Comparison of ENCODE assay signal across 9 cellular contexts in the genomic region with DNA sequence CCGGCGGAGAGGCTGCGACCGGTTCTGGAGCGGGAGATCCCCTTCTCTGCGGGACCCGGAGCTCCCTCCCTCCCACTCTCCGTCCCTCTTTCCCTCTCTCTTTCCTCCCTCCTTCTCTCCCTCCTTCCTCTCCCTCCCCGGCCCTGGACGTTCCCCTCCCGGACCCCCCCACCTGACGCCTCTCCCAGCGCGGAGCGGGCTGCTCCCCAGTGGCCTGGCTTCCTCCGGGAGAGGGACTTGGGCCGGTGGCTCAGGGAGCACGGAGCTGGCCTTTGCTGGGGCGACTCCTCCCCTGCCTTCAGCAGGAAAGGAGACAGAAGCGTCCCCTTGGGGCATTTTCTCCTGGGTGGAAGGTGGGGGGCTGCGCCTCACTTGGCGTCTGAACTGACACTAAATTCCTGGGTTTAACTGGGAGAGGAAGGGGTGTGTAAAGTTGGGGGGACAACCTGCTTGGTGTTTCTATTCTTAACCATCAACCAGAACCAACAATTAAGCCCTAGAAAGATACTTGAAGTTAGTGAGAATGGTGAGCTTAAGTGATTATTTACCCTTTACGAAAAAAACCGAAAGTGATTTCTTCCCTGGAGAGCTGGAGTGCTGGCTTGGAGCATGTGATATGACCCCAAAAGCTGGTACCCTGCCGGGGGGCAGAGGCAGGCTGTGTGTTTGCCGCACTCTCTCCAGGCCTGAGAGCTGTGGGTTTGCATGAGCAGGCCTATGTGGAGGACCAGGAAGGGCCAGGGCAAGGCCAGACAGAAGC. TPM values are rescaled to one million over a fixed set of nuclear protein-coding genes. Genes with fewer than 3 reads are reported as not detected.
A peak's percentile ranks its signal among the peaks of the same experiment; 100 is the strongest.
DNase-seq lines count a peak whose midpoint lies in the region; ATAC-seq, FAIRE-seq and TF ChIP-seq lines count a peak whose summit lies in the region.
"Had no signal": no experiment of that assay in that cellular context is flagged by ENCODE, and none has a peak within 500 bp of the region (broad histone marks: within the 10 kb centered on the region; RNA-seq: fewer than 3 reads in every experiment).

No MANE protein-coding gene starts in this region.

- no peak overlapping the region for H3K9ac ChIP-seq in keratinocyte (ENCODE audit: control insufficient read depth, extremely low read depth, insufficient read depth, low read length)

- no peak overlapping the region for H3K27ac Mint-ChIP-seq in activated T-cell treated with anti-CD3 and anti-CD28 coated beads, Interleukin-2, amount 50 U/mL, for 24 hours
- H3K27ac Mint-ChIP-seq in activated T-helper 17 cell treated with anti-CD3 and anti-CD28 coated beads, Interleukin-2, amount 50 U/mL, for 72 hours, result no peak overlapping the region

- H4K20me1 ChIP-seq in keratinocyte (ENCODE audit: control insufficient read depth, extremely low read depth, insufficient read depth, low read length), result no peaks in the 10 kb centered on the region

- H2AFZ ChIP-seq in keratinocyte (ENCODE audit: control insufficient read depth, low read length), result no peak overlapping the region

- DNase-seq in activated T-cell treated with anti-CD3 and anti-CD28 coated beads, Interleukin-2, amount 50 U/mL, for 24 hours, result no peak
- no peak for DNase-seq in activated T-cell treated with anti-CD3 and anti-CD28 coated beads for 4 hours
- no peak for DNase-seq in keratinocyte (ENCODE audit: low read depth, low spot score)
- no peak for DNase-seq in NCI-H524 (lab: John Stamatoyannopoulos, UW)
- DNase-seq in SHP77 treated with DMSO at 0.1 percent for 48 hours (lab: John Stamatoyannopoulos, UW), result no peak
- DNase-seq in A172 (ENCODE audit: low spot score), result no peak

- H3K4me1 ChIP-seq in keratinocyte (ENCODE audit: control insufficient read depth, extremely low read depth, insufficient read depth, low read length) (peaks cover 5% of the 10 kb centered on the region), thymus (ENCODE audit: control insufficient read depth, insufficient read depth, low read length) (no peaks in the 10 kb centered on the region)

- no peaks in the 10 kb centered on the region for H3K9me1 ChIP-seq in keratinocyte (ENCODE audit: control insufficient read depth, extremely low read depth, insufficient read depth, low read length)

- no peaks in the 10 kb centered on the region for H3K36me3 Mint-ChIP-seq in activated T-cell treated with anti-CD3 and anti-CD28 coated beads, Interleukin-2, amount 50 U/mL, for 24 hours (ENCODE audit: low read depth)
- no peaks in the 10 kb centered on the region for H3K36me3 Mint-ChIP-seq in activated T-helper 17 cell treated with anti-CD3 and anti-CD28 coated beads, Interleukin-2, amount 50 U/mL, for 72 hours (ENCODE audit: low read depth)

- peaks cover 6% of the 10 kb centered on the region for H3K4me1 Mint-ChIP-seq in activated T-cell treated with anti-CD3 and anti-CD28 coated beads, Interleukin-2, amount 50 U/mL, for 24 hours (ENCODE audit: low read depth)
- H3K4me1 Mint-ChIP-seq in activated T-helper 17 cell treated with anti-CD3 and anti-CD28 coated beads, Interleukin-2, amount 50 U/mL, for 72 hours, result no peaks in the 10 kb centered on the region

- peak overlapping the region; percentile 65 for H3K4me3 Mint-ChIP-seq in activated T-cell treated with anti-CD3 and anti-CD28 coated beads, Interleukin-2, amount 50 U/mL, for 24 hours
- peak overlapping the region; percentile 42 for H3K4me3 Mint-ChIP-seq in activated T-helper 17 cell treated with anti-CD3 and anti-CD28 coated beads, Interleukin-2, amount 50 U/mL, for 72 hours

- H3K4me2 ChIP-seq in keratinocyte (ENCODE audit: control insufficient read depth, extremely low read depth, insufficient read depth, low read depth, low read length), result peak overlapping the region; percentile 70

- peaks cover 42% of the 10 kb centered on the region for H3K27me3 Mint-ChIP-seq in activated T-cell treated with anti-CD3 and anti-CD28 coated beads, Interleukin-2, amount 50 U/mL, for 24 hours
- H3K27me3 Mint-ChIP-seq in activated T-helper 17 cell treated with anti-CD3 and anti-CD28 coated beads, Interleukin-2, amount 50 U/mL, for 72 hours, result peaks cover 11% of the 10 kb centered on the region

- H3K9me3 ChIP-seq in keratinocyte (ENCODE audit: control insufficient read depth, low read depth, low read length), result no peaks in the 10 kb centered on the region
- H3K9me3 ChIP-seq in thymus (ENCODE audit: control insufficient read depth), result peaks cover 3% of the 10 kb centered on the region
- H3K9me3 ChIP-seq: neutrophil had no signal

- H3K27me3 ChIP-seq in keratinocyte (ENCODE audit: control insufficient read depth, extremely low read depth, insufficient read depth, low read length), result no peaks in the 10 kb centered on the region
- peaks cover 16% of the 10 kb centered on the region for H3K27me3 ChIP-seq in thymus (ENCODE audit: control insufficient read depth, insufficient read depth)

- dilution Hi-C loops in keratinocyte (cut with MboI; ENCODE audit: extremely low pct_ligation_motif_present, low sequenced_read_pairs), result no loop called here

- H3K79me2 ChIP-seq in keratinocyte (ENCODE audit: control insufficient read depth, insufficient read depth, low read length), result no peaks in the 10 kb centered on the region

- no peak for TF ChIP-seq CTCF in keratinocyte (optimal IDR thresholded peaks at IDR 0.05 in 1 of 3, IDR thresholded peaks at IDR 0.05 in 1 of 3, conservative IDR thresholded peaks at IDR 0.05 in 1 of 3; ENCODE audit: extremely low read depth in 1 of 3, insufficient read depth in 2 of 3, low read length in 3 of 3)

- 27% methylated on average over 26 of the region's 26 CpGs for WGBS in thymus

- FAIRE-seq in keratinocyte (lab: Jason Lieb, UNC), result no peak

- H3K36me3 ChIP-seq in keratinocyte (ENCODE audit: control insufficient read depth in 2 of 2, extremely low read depth in 1 of 2, insufficient read depth in 2 of 2, low read length in 2 of 2) (no peaks in the 10 kb centered on the region), thymus (ENCODE audit: control insufficient read depth, insufficient read depth) (no peaks in the 10 kb centered on the region)
- H3K36me3 ChIP-seq: neutrophil had no signal

- no peaks in the 10 kb centered on the region for H3K9me3 Mint-ChIP-seq in activated T-cell treated with anti-CD3 and anti-CD28 coated beads, Interleukin-2, amount 50 U/mL, for 24 hours
- H3K9me3 Mint-ChIP-seq in activated T-helper 17 cell treated with anti-CD3 and anti-CD28 coated beads, Interleukin-2, amount 50 U/mL, for 72 hours, result no peaks in the 10 kb centered on the region

- H3K4me3 ChIP-seq in keratinocyte (ENCODE audit: control insufficient read depth in 2 of 3, extremely low read depth in 1 of 3, insufficient read depth in 2 of 3, low read depth in 1 of 3, low read length in 3 of 3) (peak overlapping the region; percentile 38 to 51 (median 49)), thymus (ENCODE audit: low read length) (peak overlapping the region; percentile 49)

- H3K27ac ChIP-seq in keratinocyte (ENCODE audit: control insufficient read depth, insufficient read depth, low read length) (no peak overlapping the region), thymus (ENCODE audit: low read depth) (no peak overlapping the region)
- H3K27ac ChIP-seq: neutrophil had no signal

- no peak for ATAC-seq in activated T-helper 17 cell treated with anti-CD3 and anti-CD28 coated beads, Interleukin-2, amount 50 U/mL, for 72 hours (replicated peaks)

RNA-seq across cellular contexts. Expression of a gene that starts 0.8 kb away (rescaled TPM):
- total RNA-seq in activated T-helper 17 cell treated with anti-CD3 and anti-CD28 coated beads, Interleukin-2, amount 50 U/mL, for 72 hours, result 1 to 10 TPM; 4.3 to 4.8 TPM
- polyA plus RNA-seq in keratinocyte, result 1.1 to 1.7 TPM (median 1.3 TPM) in 3 replicates
- polyA plus RNA-seq in keratinocyte (2011; ENCODE audit: low read depth), result 3.1 TPM
- polyA plus RNA-seq in keratinocyte (2011; cell fraction: cytosol; rRNA removed), result 0.83 and 1.2 TPM in 2 replicates
- 3.2 and 3.4 TPM in 2 replicates for polyA plus RNA-seq in keratinocyte (2011; cell fraction: nucleus; rRNA removed)
- 1.1 and 1.5 TPM in 2 replicates for polyA plus RNA-seq in keratinocyte (2012; ENCODE audit: low replicate concordance)
- polyA minus RNA-seq in keratinocyte, result 0.96 to 2.5 TPM (median 0.99 TPM) in 3 replicates
- polyA minus RNA-seq in keratinocyte (2011; cell fraction: cytosol; rRNA and poly(A)+ RNA removed), result 2.9 TPM
- polyA minus RNA-seq in keratinocyte (2011; cell fraction: nucleus; rRNA and poly(A)+ RNA removed), result 1.6 and 1.8 TPM in 2 replicates
- 3.7 TPM for polyA plus RNA-seq in thymus
- 6.9 and 12.6 TPM in 2 replicates for total RNA-seq in A172 (2014; rRNA removed; shearing (Covaris generic))

RNA-seq across cellular contexts. Expression of a gene that starts 12.6 kb away (rescaled TPM):
- 100 to 1,000 TPM; 115 to 131 TPM for total RNA-seq in activated T-helper 17 cell treated with anti-CD3 and anti-CD28 coated beads, Interleukin-2, amount 50 U/mL, for 72 hours
- 4.0 to 15.6 TPM (median 11.3 TPM) in 3 replicates for polyA plus RNA-seq in keratinocyte
- 0.94 TPM for polyA plus RNA-seq in keratinocyte (2011; ENCODE audit: low read depth)
- polyA plus RNA-seq in keratinocyte (2011; cell fraction: cytosol; rRNA removed), result 3.0 and 3.1 TPM in 2 replicates
- 19.1 and 21.4 TPM in 2 replicates for polyA plus RNA-seq in keratinocyte (2011; cell fraction: nucleus; rRNA removed)
- 1.6 and 9.3 TPM in 2 replicates for polyA plus RNA-seq in keratinocyte (2012; ENCODE audit: low replicate concordance)
- 8.1 to 25.0 TPM (median 24.1 TPM) in 3 replicates for polyA minus RNA-seq in keratinocyte
- 6.3 TPM for polyA minus RNA-seq in keratinocyte (2011; cell fraction: cytosol; rRNA and poly(A)+ RNA removed)
- 10.6 and 14.5 TPM in 2 replicates for polyA minus RNA-seq in keratinocyte (2011; cell fraction: nucleus; rRNA and poly(A)+ RNA removed)
- 11.1 TPM for polyA plus RNA-seq in thymus
- 51.8 and 55.9 TPM in 2 replicates for total RNA-seq in A172 (2014; rRNA removed; shearing (Covaris generic))

RNA-seq across cellular contexts. Expression of a gene that starts 44.3 kb away (rescaled TPM):
- 100 to 1,000 TPM; 181 to 195 TPM for total RNA-seq in activated T-helper 17 cell treated with anti-CD3 and anti-CD28 coated beads, Interleukin-2, amount 50 U/mL, for 72 hours
- 92.4 to 103 TPM (median 97.5 TPM) in 3 replicates for polyA plus RNA-seq in keratinocyte
- 222 TPM for polyA plus RNA-seq in keratinocyte (2011; ENCODE audit: low read depth)
- polyA plus RNA-seq in keratinocyte (2011; cell fraction: cytosol; rRNA removed), result 51.5 and 85.9 TPM in 2 replicates
- 218 and 219 TPM in 2 replicates for polyA plus RNA-seq in keratinocyte (2011; cell fraction: nucleus; rRNA removed)
- polyA plus RNA-seq in keratinocyte (2012; ENCODE audit: low replicate concordance), result 109 and 116 TPM in 2 replicates
- polyA minus RNA-seq in keratinocyte, result 71.8 to 112 TPM (median 90.6 TPM) in 3 replicates
- polyA minus RNA-seq in keratinocyte (2011; cell fraction: cytosol; rRNA and poly(A)+ RNA removed), result 68.1 TPM
- polyA minus RNA-seq in keratinocyte (2011; cell fraction: nucleus; rRNA and poly(A)+ RNA removed), result 51.9 and 53.5 TPM in 2 replicates
- 200 TPM for polyA plus RNA-seq in thymus
- 145 and 153 TPM in 2 replicates for total RNA-seq in A172 (2014; rRNA removed; shearing (Covaris generic))
